In genomic region chr1:211875541-211875940, GRCh38 we compare ENCODE assay signal across 7 cellular contexts.
"Had no signal": no experiment of that assay in that cellular context is flagged by ENCODE, and none has a peak within 500 bp of the region (broad histone marks: within the 10 kb centered on the region; RNA-seq: fewer than 3 reads in every experiment).

No MANE protein-coding gene starts in this region.

- FAIRE-seq: HepG2, HTR-8/SVneo had no signal

- H3K36me3 Mint-ChIP-seq: IgD-negative memory B cell had no signal

- ATAC-seq: HepG2 had no signal

- H3K27ac ChIP-seq: HL-60 had no signal

- DNase-seq: IMR-90, KBM-7, KG1 had no signal

- H3K27ac Mint-ChIP-seq: IgD-negative memory B cell had no signal
